In the genomic region with DNA sequence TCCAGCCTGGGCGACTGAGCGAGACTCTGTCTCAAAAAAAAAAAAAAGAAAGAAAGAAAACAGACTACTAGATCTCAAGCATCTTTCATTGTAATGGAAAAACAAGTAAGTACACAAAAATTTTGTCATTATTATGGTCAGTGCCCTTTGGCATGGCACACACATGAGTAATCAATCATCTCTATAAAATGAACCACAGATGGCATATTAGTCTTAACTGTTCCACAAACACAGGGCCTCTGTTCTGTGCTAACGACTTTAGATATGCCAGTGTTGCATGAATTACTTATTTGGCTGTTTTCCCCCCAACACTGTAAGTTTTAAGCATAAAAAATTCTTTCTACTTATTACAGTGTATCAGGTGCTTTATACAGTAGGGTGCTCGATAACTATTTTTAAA, we compare ENCODE assay signal across 23 cellular contexts.
DNase-seq lines count a peak whose midpoint lies in the region; ATAC-seq, FAIRE-seq and TF ChIP-seq lines count a peak whose summit lies in the region.
"Had no signal": no experiment of that assay in that cellular context is flagged by ENCODE, and none has a peak within 500 bp of the region (broad histone marks: within the 10 kb centered on the region; RNA-seq: fewer than 3 reads in every experiment).

No MANE protein-coding gene starts in this region.

- TF ChIP-seq CTCF in PC-3 (conservative IDR thresholded peaks at IDR 0.05; ENCODE audit: low read depth, low read length) = no peak
- TF ChIP-seq CTCF in gastroesophageal sphincter (IDR thresholded peaks at IDR 0.05) = no peak

- ATAC-seq in PC-3 (no peak), gastroesophageal sphincter (no peak)
- ATAC-seq: GM23338 had no signal

- DNase-seq in A172 (ENCODE audit: low spot score) (peak; percentile 30), ELR (ENCODE audit: low read depth) (peak; percentile 17), PC-3 (peak; percentile 30), urothelium cell line (ENCODE audit: low spot score) (peak; percentile 11), kidney glomerular epithelial cell (lab: John Stamatoyannopoulos, UW) (no peak), frontal cortex (ENCODE audit: low spot score in 2 of 2) (no peak)
- DNase-seq: 8988T; ACHN; BE2C; C1 segment of cervical spinal cord; Caco-2; CD4-positive, CD25-positive, alpha-beta regulatory T cell; CD8-positive, alpha-beta memory T cell; GDM1; HCEC 1CT; IMR-90 had no signal

- H3K4me3 ChIP-seq in PC-3 (ENCODE audit: low read length) (no peak overlapping the region), gastroesophageal sphincter (no peak overlapping the region)
- H3K4me3 ChIP-seq: GM23338 had no signal

- no peaks in the 10 kb centered on the region for H3F3A ChIP-seq in PC-3 (ENCODE audit: low read length, unreplicated experiment)

- intact Hi-C loops in PC-3 (cut with micrococcal nuclease) = no loop called here

- 0 out of 2 replicates have a peak, but pooled peaks cover 8% of the 10 kb centered on the region for H3K27me3 ChIP-seq in PC-3 (ENCODE audit: low read length)
- peaks cover 2% of the 10 kb centered on the region for H3K27me3 ChIP-seq in gastroesophageal sphincter
- H3K27me3 ChIP-seq: BE2C had no signal

- H3K27ac ChIP-seq in PC-3 (ENCODE audit: low read length) (no peak overlapping the region), gastroesophageal sphincter (no peak overlapping the region)

- no peak for TF ChIP-seq POLR2A in gastroesophageal sphincter (IDR thresholded peaks at IDR 0.05)

- FAIRE-seq in urothelium cell line (lab: Jason Lieb, UNC) (no peak), frontal cortex (lab: Jason Lieb, UNC) (no peak)
- FAIRE-seq: D721Med, GM12892, GM18507, H54, HTR-8/SVneo had no signal

- CTCF ChIA-PET in PC-3 (lab: Charles Lee) = no interaction called here

- POLR2A ChIA-PET in PC-3 (lab: Charles Lee; ENCODE audit: unreplicated experiment) = no interaction called here

- H3K79me2 ChIP-seq in PC-3 (ENCODE audit: low read length) = no peaks in the 10 kb centered on the region

- H3K9me3 ChIP-seq in PC-3 (ENCODE audit: low read length) = no peaks in the 10 kb centered on the region
- no peaks in the 10 kb centered on the region for H3K9me3 ChIP-seq in gastroesophageal sphincter
- H3K9me3 ChIP-seq: BE2C, Caco-2 had no signal

- H3K9me2 ChIP-seq in PC-3 (replicated peaks; ENCODE audit: low read length) = no peaks in the 10 kb centered on the region

- H4K20me1 ChIP-seq in PC-3 (ENCODE audit: low read length) = no peaks in the 10 kb centered on the region

- BruUV-seq in PC-3 (replicated peaks; lab: Mats Ljungman, UMichigan) = no TSS peak

- H3K9ac ChIP-seq in PC-3 (ENCODE audit: low read length) = no peak overlapping the region

- no peaks in the 10 kb centered on the region for H3K4me1 ChIP-seq in PC-3 (ENCODE audit: insufficient read depth, low read length)
- H3K4me1 ChIP-seq in gastroesophageal sphincter = no peaks in the 10 kb centered on the region
- H3K4me1 ChIP-seq: BE2C, Caco-2 had no signal

- peak overlapping the region; percentile 41; the same call in 1 of the 2 replicates for H3K4me2 ChIP-seq in PC-3 (ENCODE audit: low read length)
- H3K4me2 ChIP-seq: GM23338 had no signal

- no peaks in the 10 kb centered on the region for H3K36me3 ChIP-seq in PC-3 (ENCODE audit: low read depth, low read length)
- H3K36me3 ChIP-seq in gastroesophageal sphincter = no peaks in the 10 kb centered on the region
- H3K36me3 ChIP-seq: BE2C had no signal

- H2AFZ ChIP-seq in PC-3 (ENCODE audit: low read length) = no peak overlapping the region

- 71 to 74% methylated on average over 2 to 4 of the region's 4 CpGs for WGBS in gastroesophageal sphincter (ENCODE audit: low coverage in 1 of 2), 2 donors

- TF ChIP-seq EP300 in gastroesophageal sphincter (IDR thresholded peaks at IDR 0.05) = no peak

Comparison
In these comparisons a context has a peak if more than half of its experiments do, and no peak if none do; other contexts are left out.
1. DNase-seq: peak in A172 (single experiment), ELR (single experiment), PC-3 (single experiment) and urothelium cell line (single experiment); none in kidney glomerular epithelial cell (single experiment) and frontal cortex (0 of 2).